ENCODE assay signal across 31 cellular contexts in genomic region chr10:115654961-115655360, GRCh38.
A peak's percentile ranks its signal among the peaks of the same experiment; 100 is the strongest.
DNase-seq lines count a peak whose midpoint lies in the region; ATAC-seq, FAIRE-seq and TF ChIP-seq lines count a peak whose summit lies in the region.
"Had no signal": no experiment of that assay in that cellular context is flagged by ENCODE, and none has a peak within 500 bp of the region (broad histone marks: within the 10 kb centered on the region; RNA-seq: fewer than 3 reads in every experiment).

No MANE protein-coding gene starts in this region.

- no peak for FAIRE-seq in astrocyte (lab: Jason Lieb, UNC)
- FAIRE-seq: keratinocyte had no signal

- H3K36me3 Mint-ChIP-seq in astrocyte (ENCODE audit: low read depth, unreplicated experiment) = no peaks in the 10 kb centered on the region
- H3K36me3 Mint-ChIP-seq in CD8-positive, alpha-beta memory T cell = no peaks in the 10 kb centered on the region
- H3K36me3 Mint-ChIP-seq: activated naive CD4-positive, alpha-beta T cell treated with anti-CD3 and anti-CD28 coated beads, Interleukin-2, amount 50 U/mL, for 72 hours; naive B cell had no signal

- H3K9ac ChIP-seq in astrocyte (ENCODE audit: low read length) = no peak overlapping the region
- H3K9ac ChIP-seq: KMS-11 had no signal

- POLR2A ChIA-PET in CD8-positive, alpha-beta memory T cell (lab: Charles Lee) = no interaction called here

- CTCF ChIA-PET in CD8-positive, alpha-beta memory T cell (lab: Charles Lee) = no interaction called here

- H3K27ac ChIP-seq in astrocyte (ENCODE audit: low read depth, low read length) = no peak overlapping the region
- no peak overlapping the region for H3K27ac ChIP-seq in CD8-positive, alpha-beta memory T cell (ENCODE audit: low read depth, low read length)
- H3K27ac ChIP-seq: KMS-11, Peyer's patch, spleen, stomach, thyroid gland, VCaP had no signal

- no peak overlapping the region for H3K4me3 ChIP-seq in astrocyte (ENCODE audit: insufficient read depth, low read depth, low read length)
- no peak overlapping the region for H3K4me3 ChIP-seq in CD8-positive, alpha-beta memory T cell (ENCODE audit: low read length)
- H3K4me3 ChIP-seq: GM23338, Peyer's patch, spleen, stomach, thyroid gland had no signal

- H3K27ac Mint-ChIP-seq in astrocyte (ENCODE audit: unreplicated experiment) = peak overlapping the region; percentile 4
- no peak overlapping the region for H3K27ac Mint-ChIP-seq in CD8-positive, alpha-beta memory T cell
- H3K27ac Mint-ChIP-seq: activated naive CD4-positive, alpha-beta T cell treated with anti-CD3 and anti-CD28 coated beads, Interleukin-2, amount 50 U/mL, for 72 hours; activated T-helper 17 cell treated with anti-CD3 and anti-CD28 coated beads, Interleukin-2, amount 50 U/mL, for 72 hours; effector memory CD8-positive, alpha-beta T cell; GM23338; HFFc6 had no signal

- no peaks in the 10 kb centered on the region for H3K9me3 Mint-ChIP-seq in astrocyte (ENCODE audit: unreplicated experiment)
- peaks cover 1 to 14% (median 5%) of the 10 kb centered on the region in 5 donors for H3K9me3 Mint-ChIP-seq in CD8-positive, alpha-beta memory T cell
- H3K9me3 Mint-ChIP-seq: GM23338 had no signal

- peak; percentile 40 for DNase-seq in Daoy (ENCODE audit: low read depth)
- peak; percentile 65 for DNase-seq in LHCN-M2 (ENCODE audit: low read depth)
- peak; percentile 72 for DNase-seq in astrocyte (ENCODE audit: low read depth)
- peak; percentile 34 for DNase-seq in myocyte (ENCODE audit: low read depth)
- no peak for DNase-seq in CD8-positive, alpha-beta memory T cell
- DNase-seq in stimulated activated CD4-positive, alpha-beta T cell treated with anti-CD3 and anti-CD28 coated beads, Interleukin-2, amount 100 ng/mL, for 24 hours = no peak
- DNase-seq in stimulated activated CD4-positive, alpha-beta T cell treated with anti-CD3 and anti-CD28 coated beads, Interleukin-1b, Interleukin-23, amount 100 ng/mL, for 48 hours = no peak
- DNase-seq: activated CD4-positive, alpha-beta T cell treated with anti-CD3 and anti-CD28 coated beads for 48 hours; caudate nucleus; cortex of kidney; effector memory CD8-positive, alpha-beta T cell; head of caudate nucleus; HFFc6; naive B cell; NCI-H1417 treated with DMSO at 0.1 percent for 48 hours; NCI-H446; NCI-H748 treated with DMSO at 0.1 percent for 48 hours; Peyer's patch; right cardiac atrium; SIG-M5; spleen; stimulated activated CD4-positive, alpha-beta T cell treated with anti-CD3 and anti-CD28 coated beads, Interleukin-2, amount 100 ng/mL, for 48 hours; stomach; thyroid gland had no signal

- H3K27me3 Mint-ChIP-seq in astrocyte (ENCODE audit: low read depth, unreplicated experiment) = no peaks in the 10 kb centered on the region
- no peaks in the 10 kb centered on the region for H3K27me3 Mint-ChIP-seq in CD8-positive, alpha-beta memory T cell
- H3K27me3 Mint-ChIP-seq: activated T-helper 17 cell treated with anti-CD3 and anti-CD28 coated beads, Interleukin-2, amount 50 U/mL, for 72 hours; effector memory CD8-positive, alpha-beta T cell; naive B cell had no signal

- no peak for ATAC-seq in GM19463 (IDR thresholded peaks at IDR 0.05; ENCODE audit: unreplicated experiment)
- ATAC-seq: activated naive CD4-positive, alpha-beta T cell treated with anti-CD3 and anti-CD28 coated beads, Interleukin-2, amount 50 U/mL, for 72 hours; activated T-helper 17 cell treated with anti-CD3 and anti-CD28 coated beads, Interleukin-2, amount 50 U/mL, for 72 hours; effector memory CD8-positive, alpha-beta T cell; GM23338; right cardiac atrium had no signal

- H3K79me2 ChIP-seq in astrocyte (ENCODE audit: insufficient read depth, low read length) = no peaks in the 10 kb centered on the region

- no peaks in the 10 kb centered on the region for H3K27me3 ChIP-seq in astrocyte (ENCODE audit: insufficient read depth, low read length)
- no peaks in the 10 kb centered on the region for H3K27me3 ChIP-seq in CD8-positive, alpha-beta memory T cell (ENCODE audit: insufficient read depth, low read length, poor library complexity, severe bottlenecking)
- H3K27me3 ChIP-seq: Peyer's patch, spleen, stomach, thyroid gland had no signal

- no peaks in the 10 kb centered on the region for H3K4me1 Mint-ChIP-seq in astrocyte (ENCODE audit: low read depth, unreplicated experiment)
- H3K4me1 Mint-ChIP-seq in CD8-positive, alpha-beta memory T cell = no peaks in the 10 kb centered on the region
- H3K4me1 Mint-ChIP-seq: activated T-helper 17 cell treated with anti-CD3 and anti-CD28 coated beads, Interleukin-2, amount 50 U/mL, for 72 hours; naive B cell had no signal

- H3K4me2 ChIP-seq in astrocyte (ENCODE audit: low read length) = peak overlapping the region; percentile 12
- H3K4me2 ChIP-seq: GM23338, KMS-11 had no signal

- no peak overlapping the region for H3K4me3 Mint-ChIP-seq in astrocyte (ENCODE audit: unreplicated experiment)
- H3K4me3 Mint-ChIP-seq in CD8-positive, alpha-beta memory T cell = no peak overlapping the region
- H3K4me3 Mint-ChIP-seq: activated T-helper 17 cell treated with anti-CD3 and anti-CD28 coated beads, Interleukin-2, amount 50 U/mL, for 72 hours; effector memory CD8-positive, alpha-beta T cell; GM23338; HFFc6; naive B cell had no signal

- no peaks in the 10 kb centered on the region for H4K20me1 ChIP-seq in astrocyte (ENCODE audit: insufficient read depth, low read length)

- H3K36me3 ChIP-seq in astrocyte (ENCODE audit: insufficient read depth, low read length) = no peaks in the 10 kb centered on the region
- H3K36me3 ChIP-seq in CD8-positive, alpha-beta memory T cell (ENCODE audit: insufficient read depth, low read length) = no peaks in the 10 kb centered on the region
- H3K36me3 ChIP-seq: Peyer's patch, spleen, stomach, thyroid gland had no signal

- peak overlapping the region; percentile 37 for H2AFZ ChIP-seq in astrocyte (ENCODE audit: low read depth, low read length)
- H2AFZ ChIP-seq: GM23338 had no signal

- H3K4me1 ChIP-seq in astrocyte (ENCODE audit: insufficient read depth, low read length) = peaks cover 2% of the 10 kb centered on the region
- H3K4me1 ChIP-seq in CD8-positive, alpha-beta memory T cell (ENCODE audit: insufficient read depth, low read length) = no peaks in the 10 kb centered on the region
- H3K4me1 ChIP-seq: Peyer's patch, spleen, stomach, thyroid gland had no signal

- TF ChIP-seq CTCF in astrocyte (IDR thresholded peaks at IDR 0.05; ENCODE audit: insufficient read depth, low read depth, low read length) = no peak

- H3K9me3 ChIP-seq in astrocyte (ENCODE audit: insufficient read depth, low read depth, low read length) = no peaks in the 10 kb centered on the region
- no peaks in the 10 kb centered on the region for H3K9me3 ChIP-seq in CD8-positive, alpha-beta memory T cell (ENCODE audit: low read length)
- H3K9me3 ChIP-seq: Peyer's patch, spleen, stomach, thyroid gland had no signal

Comparison
In these comparisons a context has a peak if more than half of its experiments do, and no peak if none do; other contexts are left out.
1. DNase-seq: peak in Daoy (single experiment), LHCN-M2 (single experiment), astrocyte (single experiment) and myocyte (single experiment); none in CD8-positive, alpha-beta memory T cell (0 of 5), stimulated activated CD4-positive, alpha-beta T cell treated with anti-CD3 and anti-CD28 coated beads, Interleukin-2, amount 100 ng/mL, for 24 hours (0 of 2) and stimulated activated CD4-positive, alpha-beta T cell treated with anti-CD3 and anti-CD28 coated beads, Interleukin-1b, Interleukin-23, amount 100 ng/mL, for 48 hours (single experiment).